23 cellular contexts compared by ENCODE assay signal in the genomic region with DNA sequence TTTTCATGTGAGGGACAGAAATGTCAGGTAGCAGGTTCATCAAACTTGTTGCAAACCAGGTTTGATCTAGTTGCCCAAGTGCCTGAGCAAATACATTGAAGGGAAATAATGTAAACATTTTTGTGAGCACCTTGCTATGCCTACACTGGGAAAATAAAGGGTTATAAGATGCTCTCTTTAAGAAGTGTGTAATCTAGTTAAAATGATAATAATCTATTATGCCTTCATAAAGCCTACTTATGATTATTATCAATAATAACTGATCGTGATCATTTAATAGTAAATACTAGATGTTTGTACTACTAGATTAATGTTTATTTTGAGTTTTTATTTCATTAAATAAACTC. TPM values are rescaled to one million over a fixed set of nuclear protein-coding genes. Genes with fewer than 3 reads are reported as not detected.
"Had no signal": no experiment of that assay in that cellular context is flagged by ENCODE, and none has a peak within 500 bp of the region (broad histone marks: within the 10 kb centered on the region; RNA-seq: fewer than 3 reads in every experiment).

No MANE protein-coding gene starts in this region.

- DNase-seq: activated CD4-positive, alpha-beta T cell treated with anti-CD3 and anti-CD28 coated beads for 1 hour; activated gamma-delta T cell; activated T-cell treated with anti-CD3 and anti-CD28 coated beads, Interleukin-2, amount 50 U/mL, for 72 hours; amniotic stem cell; central memory CD4-positive, alpha-beta T cell; left ventricle myocardium inferior; mammary epithelial cell; stimulated activated CD4-positive, alpha-beta T cell treated with anti-CD3 and anti-CD28 coated beads, Interleukin-4, amount 100 ng/mL, for 24 hours; T-helper 2 cell; uterus had no signal

- ATAC-seq: activated naive CD4-positive, alpha-beta T cell treated with anti-CD3 and anti-CD28 coated beads, Interleukin-2, amount 50 U/mL, for 72 hours; activated T-cell treated with anti-CD3 and anti-CD28 coated beads, Interleukin-2, amount 50 U/mL, for 72 hours; sciatic nerve; stimulated activated memory B cell treated with anti-CD40 and anti-IgM and Interleukin-4, amounts not matched to agents 10 μg/mL and 1 μg/mL and 100 μg/mL, for 72 hours had no signal

- H3K27ac Mint-ChIP-seq: activated naive CD4-positive, alpha-beta T cell treated with anti-CD3 and anti-CD28 coated beads, Interleukin-2, amount 50 U/mL, for 72 hours; activated T-cell treated with anti-CD3 and anti-CD28 coated beads, Interleukin-2, amount 50 U/mL, for 72 hours; stimulated activated memory B cell treated with anti-CD40 and anti-IgM and Interleukin-4, amounts not matched to agents 10 μg/mL and 1 μg/mL and 100 μg/mL, for 72 hours had no signal

- H3K9me3 Mint-ChIP-seq: activated naive CD4-positive, alpha-beta T cell treated with anti-CD3 and anti-CD28 coated beads, Interleukin-2, amount 50 U/mL, for 72 hours; activated T-cell treated with anti-CD3 and anti-CD28 coated beads, Interleukin-2, amount 50 U/mL, for 72 hours; stimulated activated memory B cell treated with anti-CD40 and anti-IgM and Interleukin-4, amounts not matched to agents 10 μg/mL and 1 μg/mL and 100 μg/mL, for 72 hours had no signal

- H3K36me3 Mint-ChIP-seq: stimulated activated memory B cell treated with anti-CD40 and anti-IgM and Interleukin-4, amounts not matched to agents 10 μg/mL and 1 μg/mL and 100 μg/mL, for 72 hours had no signal

- H3K4me3 Mint-ChIP-seq: activated T-cell treated with anti-CD3 and anti-CD28 coated beads, Interleukin-2, amount 50 U/mL, for 72 hours; stimulated activated memory B cell treated with anti-CD40 and anti-IgM and Interleukin-4, amounts not matched to agents 10 μg/mL and 1 μg/mL and 100 μg/mL, for 72 hours had no signal

- H3K27ac ChIP-seq: coronary artery, left ventricle myocardium inferior, neutrophil, parathyroid adenoma, tibial nerve, uterus, VCaP had no signal

RNA-seq across cellular contexts. Expression of a gene that starts 1.9 kb away (rescaled TPM):
- total RNA-seq: activated CD8-positive, alpha-beta memory T cell treated with anti-CD3 and anti-CD28 coated beads for 36 hours; activated naive CD4-positive, alpha-beta T cell treated with anti-CD3 and anti-CD28 coated beads, Interleukin-2, amount 50 U/mL, for 72 hours; activated T-cell treated with anti-CD3 and anti-CD28 coated beads, Interleukin-2, amount 50 U/mL, for 72 hours; left ventricle myocardium inferior; mammary epithelial cell; mononuclear cell; smooth muscle cell had no signal
- polyA plus RNA-seq: esophagus, keratinocyte, mammary epithelial cell, smooth muscle cell had no signal
